8 cellular contexts compared by ENCODE assay signal in the genomic region with DNA sequence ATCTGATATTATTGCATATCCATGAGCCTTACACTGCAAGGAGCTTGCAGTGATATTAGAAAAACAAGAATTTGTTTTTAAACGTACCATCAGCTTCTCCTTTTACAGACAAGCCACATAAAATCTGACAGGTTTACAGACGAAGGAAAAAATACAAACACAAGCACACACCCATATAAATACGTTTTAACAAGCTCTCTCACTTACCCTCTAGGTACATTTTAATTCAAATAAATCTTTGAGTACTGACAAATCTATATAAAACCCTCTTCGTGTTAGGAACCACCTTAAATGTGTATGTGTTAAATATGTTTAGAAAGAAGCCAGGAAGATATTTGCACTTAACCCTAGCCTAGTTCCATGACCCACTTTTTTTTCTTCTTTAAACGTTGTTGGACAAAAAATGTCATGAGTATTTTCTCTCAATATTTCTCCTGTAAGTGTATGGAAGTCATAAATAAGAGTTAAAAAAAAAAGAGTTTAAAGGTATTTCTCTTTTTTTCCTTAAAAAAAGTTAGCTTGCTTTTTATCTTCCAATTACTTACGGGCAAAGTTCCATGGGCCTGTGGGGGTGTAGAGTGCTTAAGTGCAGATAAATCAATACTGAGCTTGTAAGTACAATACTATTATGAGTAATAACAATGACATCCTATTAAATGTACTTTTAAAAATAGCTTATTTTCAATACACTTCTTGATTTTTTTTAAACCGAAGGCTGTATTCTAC. TPM values are rescaled to one million over a fixed set of nuclear protein-coding genes. Genes with fewer than 3 reads are reported as not detected.
DNase-seq lines count a peak whose midpoint lies in the region; ATAC-seq, FAIRE-seq and TF ChIP-seq lines count a peak whose summit lies in the region.

No MANE protein-coding gene starts in this region.

- H3K9me3 ChIP-seq in astrocyte (ENCODE audit: insufficient read depth, low read depth, low read length) (no peaks in the 10 kb centered on the region), right lobe of liver (no peaks in the 10 kb centered on the region), thyroid gland (no peaks in the 10 kb centered on the region)

- ATAC-seq in activated T-cell treated with anti-CD3 and anti-CD28 coated beads, Interleukin-2, amount 50 U/mL, for 4 hours, result no peak
- ATAC-seq in right lobe of liver, result peak in 1 of 4 donors; percentile 12

- no peak for FAIRE-seq in astrocyte (lab: Jason Lieb, UNC)

- peaks cover 10% of the 10 kb centered on the region for H3K4me1 ChIP-seq in astrocyte (ENCODE audit: insufficient read depth, low read length)
- peaks cover 0 to 19% (median 2%) of the 10 kb centered on the region in 4 donors for H3K4me1 ChIP-seq in right lobe of liver
- peaks cover 0 to 3% of the 10 kb centered on the region in 2 donors for H3K4me1 ChIP-seq in thyroid gland

- no peak overlapping the region for H3K27ac ChIP-seq in astrocyte (ENCODE audit: low read depth, low read length)
- H3K27ac ChIP-seq in right lobe of liver, result peak overlapping the region; percentile 88 to 91 (median 89)
- H3K27ac ChIP-seq in thyroid gland, result peak overlapping the region; percentile 29 to 95 (median 92)

- no peak for DNase-seq in activated T-cell treated with anti-CD3 and anti-CD28 coated beads, Interleukin-2, amount 50 U/mL, for 4 hours
- DNase-seq in activated T-cell treated with anti-CD3 and anti-CD28 coated beads, Interleukin-2, amount 50 U/mL, for 1 hour, result no peak
- DNase-seq in astrocyte (ENCODE audit: low read depth) (peak; percentile 35), right lobe of liver (no peak), thyroid gland (no peak), AG08395 (ENCODE audit: low spot score) (no peak), NCI-H187 treated with DMSO at 0.1 percent for 48 hours (lab: John Stamatoyannopoulos, UW) (no peak)
- no peak for DNase-seq in effector CD8-positive, alpha-beta T cell (lab: John Stamatoyannopoulos, UW)

- H3K27me3 ChIP-seq in astrocyte (ENCODE audit: insufficient read depth, low read length) (no peaks in the 10 kb centered on the region), right lobe of liver (no peaks in the 10 kb centered on the region), thyroid gland (no peaks in the 10 kb centered on the region)

- peak overlapping the region; percentile 82 for H3K4me2 ChIP-seq in astrocyte (ENCODE audit: low read length)

- H3K9me3 Mint-ChIP-seq in activated T-cell treated with anti-CD3 and anti-CD28 coated beads, Interleukin-2, amount 50 U/mL, for 4 hours, result peaks cover 5% of the 10 kb centered on the region
- H3K9me3 Mint-ChIP-seq in astrocyte (ENCODE audit: unreplicated experiment), result no peaks in the 10 kb centered on the region

- peaks cover 58% of the 10 kb centered on the region for H3K4me1 Mint-ChIP-seq in activated T-cell treated with anti-CD3 and anti-CD28 coated beads, Interleukin-2, amount 50 U/mL, for 4 hours (ENCODE audit: low read depth)
- peaks cover 16% of the 10 kb centered on the region for H3K4me1 Mint-ChIP-seq in astrocyte (ENCODE audit: low read depth, unreplicated experiment)

- intact Hi-C loops in right lobe of liver (cut with DNase I), result no loop called here
- intact Hi-C loops in thyroid gland (cut with DNase I), result no loop called here

- H3K4me3 ChIP-seq in astrocyte (ENCODE audit: insufficient read depth, low read depth, low read length) (peak overlapping the region; percentile 70), right lobe of liver (peak overlapping the region; percentile 64 to 71 (median 67)), thyroid gland (replicated peaks in 1 of 3) (peak overlapping the region in 2 of 3 donors; percentile 12 to 74)

- TF ChIP-seq CTCF in astrocyte (IDR thresholded peaks at IDR 0.05; ENCODE audit: insufficient read depth, low read depth, low read length) (no peak), right lobe of liver (IDR thresholded peaks at IDR 0.05) (no peak), thyroid gland (IDR thresholded peaks at IDR 0.05) (no peak)

- H3K36me3 ChIP-seq in astrocyte (ENCODE audit: insufficient read depth, low read length) (no peaks in the 10 kb centered on the region), right lobe of liver (no peaks in the 10 kb centered on the region), thyroid gland (no peaks in the 10 kb centered on the region)

- TF ChIP-seq POLR2A in right lobe of liver (IDR thresholded peaks at IDR 0.05) (no peak), thyroid gland (IDR thresholded peaks at IDR 0.05) (no peak)

- 8% methylated on average over 7 of the region's 7 CpGs for WGBS in right lobe of liver (ENCODE audit: insufficient coverage, low coverage, low lambda C conversion rate, missing lambda C conversion rate)
- WGBS in thyroid gland, 2 donors, result 28 to 40% methylated on average over 7 of the region's 7 CpGs

- no peak overlapping the region for H3K27ac Mint-ChIP-seq in astrocyte (ENCODE audit: unreplicated experiment)

- H2AFZ ChIP-seq in astrocyte (ENCODE audit: low read depth, low read length), result no peak overlapping the region

- H4K20me1 ChIP-seq in astrocyte (ENCODE audit: insufficient read depth, low read length), result no peaks in the 10 kb centered on the region

- H3K27me3 Mint-ChIP-seq in activated T-cell treated with anti-CD3 and anti-CD28 coated beads, Interleukin-2, amount 50 U/mL, for 4 hours (ENCODE audit: low read depth), result no peaks in the 10 kb centered on the region
- no peaks in the 10 kb centered on the region for H3K27me3 Mint-ChIP-seq in astrocyte (ENCODE audit: low read depth, unreplicated experiment)

- peaks cover 17% of the 10 kb centered on the region for H3K36me3 Mint-ChIP-seq in activated T-cell treated with anti-CD3 and anti-CD28 coated beads, Interleukin-2, amount 50 U/mL, for 4 hours (ENCODE audit: insufficient read depth)
- H3K36me3 Mint-ChIP-seq in astrocyte (ENCODE audit: low read depth, unreplicated experiment), result no peaks in the 10 kb centered on the region

- H3K9ac ChIP-seq in astrocyte (ENCODE audit: low read length), result peak overlapping the region; percentile 74

- peaks cover 19% of the 10 kb centered on the region for H3K79me2 ChIP-seq in astrocyte (ENCODE audit: insufficient read depth, low read length)

- H3K4me3 Mint-ChIP-seq in activated T-cell treated with anti-CD3 and anti-CD28 coated beads, Interleukin-2, amount 50 U/mL, for 4 hours, result peak overlapping the region; percentile 94
- H3K4me3 Mint-ChIP-seq in astrocyte (ENCODE audit: unreplicated experiment), result peak overlapping the region; percentile 90

RNA-seq across cellular contexts. Expression of gene ARAP2, which starts 1.5 kb away (rescaled TPM):
- total RNA-seq in activated T-cell treated with anti-CD3 and anti-CD28 coated beads, Interleukin-2, amount 50 U/mL, for 4 hours, result 10 to 100 TPM; 20.7 to 33.2 (median 26.8) TPM
- 9.6 and 10.4 TPM in 2 replicates for total RNA-seq in astrocyte
- 10 to 100 TPM in 3 of 6 experiments, 1 to 10 TPM in 3; 6.4 to 15.4 (median 10.2) TPM for total RNA-seq in right lobe of liver
- 100 to 1,000 TPM; 109 to 247 (median 225) TPM for total RNA-seq in thyroid gland

RNA-seq across cellular contexts. Expression of gene DTHD1, which starts 38.6 kb away (rescaled TPM):
- total RNA-seq in activated T-cell treated with anti-CD3 and anti-CD28 coated beads, Interleukin-2, amount 50 U/mL, for 4 hours, result under 1 TPM; 0.15 to 0.71 (median 0.19) TPM
- not detected in 2 replicates for total RNA-seq in astrocyte
- total RNA-seq in right lobe of liver, result under 1 TPM in 4 of 6 experiments, not detected in 2; 0.07 to 0.12 (median 0.12) TPM
- total RNA-seq in thyroid gland, result under 1 TPM; 0.27 to 0.71 (median 0.52) TPM
